ENCODE assay signal across 18 cellular contexts in genomic region chr2:101299601-101300000, GRCh38. TPM values are rescaled to one million over a fixed set of nuclear protein-coding genes. Genes with fewer than 3 reads are reported as not detected.
A peak's percentile ranks its signal among the peaks of the same experiment; 100 is the strongest.
DNase-seq lines count a peak whose midpoint lies in the region; TF ChIP-seq lines count a peak whose summit lies in the region.
"Had no signal": no experiment of that assay in that cellular context is flagged by ENCODE, and none has a peak within 500 bp of the region (broad histone marks: within the 10 kb centered on the region; RNA-seq: fewer than 3 reads in every experiment).

No MANE protein-coding gene starts in this region.

- no peak for DNase-seq in activated T-cell treated with anti-CD3 and anti-CD28 coated beads, Interleukin-2, amount 50 U/mL, for 24 hours
- DNase-seq in activated T-cell treated with anti-CD3 and anti-CD28 coated beads, Interleukin-2, amount 50 U/mL, for 1 hour = no peak
- no peak for DNase-seq in immature natural killer cell
- DNase-seq in smooth muscle cell (lab: John Stamatoyannopoulos, UW; ENCODE audit: unreplicated experiment) = no peak
- no peak for DNase-seq in dermis blood vessel endothelial cell
- no peak for DNase-seq in DMS53 (lab: John Stamatoyannopoulos, UW)
- DNase-seq in stimulated activated CD4-positive, alpha-beta T cell treated with anti-CD3 and anti-CD28 coated beads, Interleukin-4, amount 100 ng/mL, for 24 hours = no peak
- DNase-seq: activated naive CD4-positive, alpha-beta T cell treated with anti-CD3 and anti-CD28 coated beads, Interleukin-2, amount 10 ng/mL, durations not matched to agents 7 days and 5 days; body of pancreas; hippocampal formation; KBM-7; mesenchymal stem cell; NCI-H2029 treated with DMSO at 0.1 percent for 48 hours; NCI-H510A treated with DMSO at 0.1 percent for 48 hours; spleen had no signal

- no peak overlapping the region for H2AFZ ChIP-seq in Loucy (ENCODE audit: low read length)
- no peak overlapping the region for H2AFZ ChIP-seq in smooth muscle cell (ENCODE audit: low read depth)

- peaks cover 96% of the 10 kb centered on the region for H3K79me2 ChIP-seq in Loucy (ENCODE audit: insufficient read depth, low read length)
- H3K79me2 ChIP-seq in smooth muscle cell (ENCODE audit: low read depth) = peaks cover 100% of the 10 kb centered on the region

- peak overlapping the region; percentile 51 for H3K27ac ChIP-seq in smooth muscle cell (ENCODE audit: low read depth)
- H3K27ac ChIP-seq: coronary artery had no signal

- TF ChIP-seq CTCF in Loucy (conservative IDR thresholded peaks at IDR 0.05; ENCODE audit: low read length) (no peak), smooth muscle cell (IDR thresholded peaks at IDR 0.05; ENCODE audit: borderline replicate concordance, insufficient read depth, poor library complexity, severe bottlenecking) (no peak)

- peak overlapping the region; percentile 43 for H3K4me3 ChIP-seq in Loucy (ENCODE audit: low read length, poor library complexity, severe bottlenecking)
- H3K4me3 ChIP-seq in smooth muscle cell = no peak overlapping the region
- H3K4me3 ChIP-seq: body of pancreas, coronary artery had no signal

- H3K27me3 Mint-ChIP-seq in activated T-cell treated with anti-CD3 and anti-CD28 coated beads, Interleukin-2, amount 50 U/mL, for 24 hours = no peaks in the 10 kb centered on the region
- no peaks in the 10 kb centered on the region for H3K27me3 Mint-ChIP-seq in immature natural killer cell (ENCODE audit: low read depth in 3 of 3)
- H3K27me3 Mint-ChIP-seq: activated naive CD4-positive, alpha-beta T cell treated with anti-CD3 and anti-CD28 coated beads, Interleukin-2, amount 10 ng/mL, durations not matched to agents 7 days and 5 days had no signal

- peaks cover 81% of the 10 kb centered on the region for H3K4me1 Mint-ChIP-seq in activated T-cell treated with anti-CD3 and anti-CD28 coated beads, Interleukin-2, amount 50 U/mL, for 24 hours (ENCODE audit: low read depth)
- H3K4me1 Mint-ChIP-seq in immature natural killer cell = peaks cover 88 to 100% of the 10 kb centered on the region in 2 donors

- H3K9me3 ChIP-seq in Loucy (ENCODE audit: insufficient read depth, low read depth, low read length) (no peaks in the 10 kb centered on the region), smooth muscle cell (replicated peaks; ENCODE audit: low read depth) (no peaks in the 10 kb centered on the region)
- H3K9me3 ChIP-seq: body of pancreas, spleen had no signal

- H4K20me1 ChIP-seq in Loucy (ENCODE audit: insufficient read depth, low read length, poor library complexity, severe bottlenecking) = peaks cover 56% of the 10 kb centered on the region
- H4K20me1 ChIP-seq in smooth muscle cell (ENCODE audit: low read depth) = peaks cover 100% of the 10 kb centered on the region

- no peaks in the 10 kb centered on the region for H3K9me3 Mint-ChIP-seq in activated T-cell treated with anti-CD3 and anti-CD28 coated beads, Interleukin-2, amount 50 U/mL, for 24 hours
- H3K9me3 Mint-ChIP-seq in immature natural killer cell = no peaks in the 10 kb centered on the region
- H3K9me3 Mint-ChIP-seq: activated naive CD4-positive, alpha-beta T cell treated with anti-CD3 and anti-CD28 coated beads, Interleukin-2, amount 10 ng/mL, durations not matched to agents 7 days and 5 days; neural crest cell had no signal

- H3K36me3 ChIP-seq in Loucy (ENCODE audit: insufficient read depth, low read length) (peaks cover 5% of the 10 kb centered on the region; the same call in 1 of the 2 replicates), smooth muscle cell (ENCODE audit: low read depth) (no peaks in the 10 kb centered on the region)

- peak overlapping the region; percentile 3 for H3K4me3 Mint-ChIP-seq in activated T-cell treated with anti-CD3 and anti-CD28 coated beads, Interleukin-2, amount 50 U/mL, for 24 hours
- peak overlapping the region; percentile 50 to 72 (median 65) for H3K4me3 Mint-ChIP-seq in immature natural killer cell
- H3K4me3 Mint-ChIP-seq: activated naive CD4-positive, alpha-beta T cell treated with anti-CD3 and anti-CD28 coated beads, Interleukin-2, amount 10 ng/mL, durations not matched to agents 7 days and 5 days; neural crest cell had no signal

- H3F3A ChIP-seq in Loucy (ENCODE audit: low read depth) (no peaks in the 10 kb centered on the region), smooth muscle cell (ENCODE audit: low read depth) (no peaks in the 10 kb centered on the region)

- H3K9ac ChIP-seq in Loucy (ENCODE audit: low read depth, low read length, poor library complexity, severe bottlenecking) = peak overlapping the region; percentile 35
- no peak overlapping the region for H3K9ac ChIP-seq in smooth muscle cell (ENCODE audit: low read depth)

- H3K4me2 ChIP-seq in Loucy (ENCODE audit: low read depth, low read length, poor library complexity, severe bottlenecking) = peak overlapping the region; percentile 67
- no peak overlapping the region for H3K4me2 ChIP-seq in smooth muscle cell

- WGBS in smooth muscle cell (ENCODE audit: low lambda C conversion rate) = 80% methylated on average over 6 of the region's 6 CpGs

- peak overlapping the region; percentile 9 for H3K27ac Mint-ChIP-seq in activated T-cell treated with anti-CD3 and anti-CD28 coated beads, Interleukin-2, amount 50 U/mL, for 24 hours
- H3K27ac Mint-ChIP-seq in immature natural killer cell = peak overlapping the region; percentile 47 to 91 (median 82)

- no peaks in the 10 kb centered on the region for H3K9me2 ChIP-seq in Loucy (replicated peaks; ENCODE audit: low read depth, low read length)

- peaks cover 68% of the 10 kb centered on the region for H3K36me3 Mint-ChIP-seq in activated T-cell treated with anti-CD3 and anti-CD28 coated beads, Interleukin-2, amount 50 U/mL, for 24 hours (ENCODE audit: low read depth)
- peaks cover 0 to 6% (median 3%) of the 10 kb centered on the region in 3 donors for H3K36me3 Mint-ChIP-seq in immature natural killer cell

- H3K4me1 ChIP-seq in Loucy (ENCODE audit: insufficient read depth, low read length, poor library complexity, severe bottlenecking) (peaks cover 64% of the 10 kb centered on the region), smooth muscle cell (ENCODE audit: low read depth) (no peaks in the 10 kb centered on the region)

- no peaks in the 10 kb centered on the region for H3K27me3 ChIP-seq in Loucy (ENCODE audit: insufficient read depth, low read length, poor library complexity, severe bottlenecking)
- H3K27me3 ChIP-seq in smooth muscle cell (ENCODE audit: low read depth) = no peaks in the 10 kb centered on the region
- H3K27me3 ChIP-seq: body of pancreas, spleen had no signal

RNA-seq across cellular contexts. Expression of gene RNF149, which starts 8.9 kb away (rescaled TPM):
- 10 to 100 TPM; 45.5 to 79.9 (median 50.9) TPM for polyA plus RNA-seq in immature natural killer cell
- 58.3 and 59.2 TPM in 2 replicates for total RNA-seq in smooth muscle cell
- 42.6 and 63.3 TPM in 2 replicates for polyA plus RNA-seq in smooth muscle cell
- 41.5 and 56.5 TPM in 2 replicates for total RNA-seq in dermis blood vessel endothelial cell

RNA-seq across cellular contexts. Expression of gene CNOT11, which starts 46.9 kb away (rescaled TPM):
- polyA plus RNA-seq in immature natural killer cell (10 to 100 TPM; 37.0 to 56.9 (median 39.3) TPM), smooth muscle cell (50.0 and 54.6 TPM in 2 replicates)
- total RNA-seq in smooth muscle cell (53.8 and 65.2 TPM in 2 replicates), dermis blood vessel endothelial cell (21.1 and 21.3 TPM in 2 replicates)
